10 cellular contexts compared by ENCODE assay signal in the genomic region with DNA sequence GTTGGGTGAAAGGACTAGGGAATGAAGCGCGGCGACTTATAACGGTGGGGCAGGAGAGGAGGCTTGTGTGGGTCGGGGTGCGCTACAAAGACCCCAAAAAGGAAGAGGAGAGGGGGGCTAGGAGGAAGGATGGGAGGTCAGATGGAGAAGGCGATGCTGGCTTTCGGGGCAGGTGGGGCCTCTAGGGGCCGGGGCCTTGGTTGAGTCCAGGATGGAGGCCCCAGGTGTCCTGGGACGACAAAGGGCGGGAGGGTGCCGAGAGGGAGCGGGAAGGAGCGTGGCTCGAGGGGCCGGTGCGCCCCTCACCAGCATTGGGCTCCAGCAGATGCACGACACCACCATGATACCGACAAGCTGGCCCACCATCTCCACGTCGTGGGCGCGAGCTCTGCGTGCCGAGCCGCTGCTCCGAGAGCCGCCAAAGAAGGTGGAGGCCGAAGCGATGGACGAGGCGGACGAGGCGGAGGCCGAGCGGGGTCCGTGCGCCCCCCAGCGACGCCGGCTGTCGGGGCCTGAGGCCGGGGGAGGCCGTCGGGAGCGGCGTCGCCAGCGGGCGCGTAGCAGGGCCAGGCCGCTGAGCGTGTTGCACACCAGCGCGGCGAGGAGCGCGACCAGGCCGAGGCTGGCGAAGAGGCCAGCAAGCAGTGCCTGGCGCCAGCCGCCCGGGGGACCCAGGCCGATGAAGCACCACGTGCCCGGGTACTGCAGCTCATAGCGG. TPM values are rescaled to one million over a fixed set of nuclear protein-coding genes. Genes with fewer than 3 reads are reported as not detected.
DNase-seq lines count a peak whose midpoint lies in the region; FAIRE-seq and TF ChIP-seq lines count a peak whose summit lies in the region.
"Had no signal": no experiment of that assay in that cellular context is flagged by ENCODE, and none has a peak within 500 bp of the region (broad histone marks: within the 10 kb centered on the region; RNA-seq: fewer than 3 reads in every experiment).

No MANE protein-coding gene starts in this region.

- H4K91ac ChIP-seq in H1 (replicated peaks; ENCODE audit: insufficient read length, low read length) (no peak overlapping the region), neuronal stem cell (ENCODE audit: low read depth, low read length, poor library complexity) (no peak overlapping the region)

- H2BK120ac ChIP-seq in H1 (replicated peaks; ENCODE audit: low read depth, low read length) = no peak overlapping the region
- H2BK120ac ChIP-seq in neuronal stem cell (ENCODE audit: low read depth, low read length) = no peak overlapping the region

- POLR2A ChIA-PET in H1 (lab: Charles Lee; ENCODE audit: partially characterized antibody) = interaction anchor here (0.6 to 2.6 kb wide), 18 partner anchors 8 to 1791 kb away, joined by 3 to 13 read pairs (median 4); a partner anchor contains a TSS

- H3K14ac ChIP-seq in H1 (ENCODE audit: insufficient read length) (no peak overlapping the region), neuronal stem cell (ENCODE audit: low read length) (peak overlapping the region; percentile 38)

- H3K23me2 ChIP-seq in H1 (ENCODE audit: low read depth, low read length) = peaks cover 4% of the 10 kb centered on the region

- no peak overlapping the region for H3K9ac ChIP-seq in HUES48 (ENCODE audit: low read depth, low read length)
- no peak overlapping the region for H3K9ac ChIP-seq in H1 (replicated peaks in 1 of 4; ENCODE audit: extremely low read depth in 1 of 4, low read depth in 3 of 4, low read length in 3 of 4)
- H3K9ac ChIP-seq in neuronal stem cell (ENCODE audit: low read depth, low read length, poor library complexity) = no peak overlapping the region

- peaks cover 10% of the 10 kb centered on the region; the same call in 1 of the 2 replicates for H3K4me1 ChIP-seq in HUES48 (ENCODE audit: control insufficient read depth, insufficient read depth, low read length)
- H3K4me1 ChIP-seq in H1 (replicated peaks in 1 of 4; ENCODE audit: control insufficient read depth in 3 of 4, insufficient read depth in 4 of 4, low read length in 3 of 4) = peaks cover 0 to 21% (median 15%) of the 10 kb centered on the region in 4 experiments; a peak in 6 of 7 replicates
- H3K4me1 ChIP-seq in neuronal stem cell (ENCODE audit: control insufficient read depth in 2 of 2, insufficient read depth in 1 of 2, low read depth in 1 of 2, low read length in 2 of 2) = peaks cover 2 to 18% of the 10 kb centered on the region in 2 donors

- H2AFZ ChIP-seq in H1 (ENCODE audit: low read length) = no peak overlapping the region
- no peak overlapping the region for H2AFZ ChIP-seq in neuronal stem cell (ENCODE audit: low read length)

- H2AK5ac ChIP-seq in H1 (ENCODE audit: low read depth, low read length) = 0 out of 2 replicates have a peak overlapping the region, but pooled peaks have one; percentile 5
- peak overlapping the region; percentile 99 for H2AK5ac ChIP-seq in neuronal stem cell (ENCODE audit: low read depth, low read length)

- H2BK12ac ChIP-seq in H1 (ENCODE audit: low read depth, low read length) (peak overlapping the region; percentile 87; the same call in 1 of the 2 replicates), neuronal stem cell (ENCODE audit: low read length) (peak overlapping the region; percentile 90)

- no peaks in the 10 kb centered on the region for H3K9me3 ChIP-seq in HUES48 (ENCODE audit: control insufficient read depth, insufficient read depth, low read length)
- no peaks in the 10 kb centered on the region for H3K9me3 ChIP-seq in H1 (ENCODE audit: insufficient read depth in 2 of 2, low read depth in 1 of 2, low read length in 1 of 2)
- H3K9me3 ChIP-seq in neuronal stem cell (replicated peaks in 1 of 2; ENCODE audit: control insufficient read depth in 2 of 2, insufficient read depth in 1 of 2, low read depth in 1 of 2, low read length in 2 of 2) = no peaks in the 10 kb centered on the region
- H3K9me3 ChIP-seq: thoracic aorta had no signal

- H3K4me3 ChIP-seq in HUES48 (ENCODE audit: low read depth, low read length) = peak overlapping the region; percentile 65; the same call in 1 of the 2 replicates
- peak overlapping the region; percentile 29 to 62 (median 40); a peak in 7 of 8 replicates for H3K4me3 ChIP-seq in H1 (ENCODE audit: extremely low read depth in 1 of 4, insufficient read depth in 2 of 4, low read depth in 3 of 4, low read length in 4 of 4)
- no peak overlapping the region for H3K4me3 ChIP-seq in neuronal stem cell (ENCODE audit: low read length in 2 of 2)

- no peak overlapping the region for H3K27ac ChIP-seq in HUES48 (ENCODE audit: low read depth, low read length)
- no peak overlapping the region for H3K27ac ChIP-seq in H1 (ENCODE audit: low read depth, low read length)
- H3K27ac ChIP-seq in neuronal stem cell (replicated peaks; ENCODE audit: low read length) = no peak overlapping the region
- H3K27ac ChIP-seq: thoracic aorta had no signal

- 80% methylated on average over 30 of the region's 67 CpGs; no CpG with 5 or more reads in 1 of the 2 experiments for WGBS in H1 (ENCODE audit: extremely low coverage in 1 of 2, insufficient coverage in 1 of 2, insufficient read length in 1 of 2, insufficient replicate concordance in 2 of 2, low coverage in 1 of 2, low lambda C conversion rate in 2 of 2, missing lambda C conversion rate in 1 of 2), 2 experiments
- no CpG with 5 or more reads among the region's 67 CpGs for WGBS in neuronal stem cell (ENCODE audit: extremely low coverage in 2 of 2, insufficient read length in 2 of 2, insufficient replicate concordance in 1 of 2), 2 donors

- no peak overlapping the region for H4K5ac ChIP-seq in H1 (ENCODE audit: insufficient read length, low read depth, low read length)

- H4K8ac ChIP-seq in H1 (ENCODE audit: extremely low read depth, insufficient read depth, low read length) (no peak overlapping the region), neuronal stem cell (ENCODE audit: low read depth, low read length) (peak overlapping the region; percentile 65)

- H3K79me1 ChIP-seq in H1 (ENCODE audit: low read depth, low read length) (no peaks in the 10 kb centered on the region), neuronal stem cell (ENCODE audit: low read depth, low read length) (no peaks in the 10 kb centered on the region)

- TF ChIP-seq CTCF in H1 (IDR thresholded peaks at IDR 0.05; ENCODE audit: control extremely low read depth in 1 of 3, insufficient read depth in 1 of 3, low read depth in 1 of 3, low read length in 3 of 3) = no peak

- H2BK20ac ChIP-seq in H1 (ENCODE audit: low read length) = no peak overlapping the region

- no peaks in the 10 kb centered on the region for H3K79me2 ChIP-seq in H1 (ENCODE audit: control insufficient read depth in 1 of 2, insufficient read depth in 2 of 2, low read length in 2 of 2)

- no peak for FAIRE-seq in H1 (lab: Jason Lieb, UNC)

- TF ChIP-seq RAD21 in H1 (IDR thresholded peaks at IDR 0.05 in 1 of 2, conservative IDR thresholded peaks at IDR 0.05 in 1 of 2; ENCODE audit: low read depth in 2 of 2, low read length in 2 of 2) = no peak

- H3K4ac ChIP-seq in H1 (replicated peaks; ENCODE audit: insufficient read length, low read depth, low read length) (no peak overlapping the region), neuronal stem cell (ENCODE audit: low read length) (peak overlapping the region; percentile 37)

- peak overlapping the region; percentile 55; the same call in 1 of the 2 replicates for H2BK15ac ChIP-seq in H1 (ENCODE audit: low read length)
- peak overlapping the region; percentile 49 for H2BK15ac ChIP-seq in neuronal stem cell (ENCODE audit: low read length)

- H3K23ac ChIP-seq in H1 (ENCODE audit: insufficient read length) (no peak overlapping the region), neuronal stem cell (ENCODE audit: low read depth, low read length, poor library complexity) (peak overlapping the region; percentile 73)

- H3K27me3 ChIP-seq in HUES48 (ENCODE audit: control insufficient read depth, insufficient read depth, low read length) = no peaks in the 10 kb centered on the region
- no peaks in the 10 kb centered on the region for H3K27me3 ChIP-seq in H1 (replicated peaks in 1 of 4; ENCODE audit: control insufficient read depth in 3 of 4, extremely low read depth in 1 of 4, insufficient read depth in 3 of 4, low read length in 3 of 4)
- H3K27me3 ChIP-seq in neuronal stem cell (ENCODE audit: control insufficient read depth in 3 of 3, insufficient read depth in 3 of 3, low read depth in 1 of 3, low read length in 3 of 3) = peaks cover 0 to 6% (median 0%) of the 10 kb centered on the region in 3 experiments

- H3K36me3 ChIP-seq in HUES48 (ENCODE audit: control insufficient read depth, insufficient read depth, low read length) (peaks cover 36% of the 10 kb centered on the region), H1 (ENCODE audit: control insufficient read depth in 2 of 4, insufficient read depth in 4 of 4, low read length in 3 of 4) (peaks cover 0 to 9% (median 4%) of the 10 kb centered on the region in 4 experiments; a peak in 4 of 8 replicates), neuronal stem cell (replicated peaks in 1 of 2; ENCODE audit: control insufficient read depth in 2 of 2, insufficient read depth in 2 of 2, low read length in 2 of 2) (peaks cover 26 to 35% of the 10 kb centered on the region in 2 donors)

- H4K20me1 ChIP-seq in H1 (replicated peaks in 1 of 2; ENCODE audit: control insufficient read depth in 1 of 2, insufficient read depth in 2 of 2, low read length in 2 of 2) = peaks cover 0 to 5% of the 10 kb centered on the region in 2 experiments

- H3K4me2 ChIP-seq in H1 (ENCODE audit: insufficient read depth in 1 of 2, low read depth in 2 of 2, low read length in 2 of 2) (peak overlapping the region; percentile 57 to 76), neuronal stem cell (ENCODE audit: insufficient read depth, low read length, poor library complexity, severe bottlenecking) (peak overlapping the region; percentile 83)

- DNase-seq in DMS 273 (lab: John Stamatoyannopoulos, UW; ENCODE audit: unreplicated experiment) (peak; percentile 54), DMS 273 treated with DMSO at 0.1 percent for 48 hours (lab: John Stamatoyannopoulos, UW) (no peak), H1 (ENCODE audit: low read depth in 1 of 2, low spot score in 2 of 2) (peak in 1 of 2 experiments; percentile 68), neuronal stem cell (ENCODE audit: low spot score) (no peak), DMS79 treated with DMSO at 0.1 percent for 48 hours (lab: John Stamatoyannopoulos, UW) (no peak), midbrain (lab: John Stamatoyannopoulos, UW) (no peak)
- DNase-seq in stimulated activated CD8-positive, alpha-beta memory T cell treated with anti-CD3 and anti-CD28 coated beads, Interleukin-4, amount 100 ng/mL, for 48 hours = no peak
- DNase-seq: stimulated activated CD4-positive, alpha-beta T cell treated with anti-CD3 and anti-CD28 coated beads, Interleukin-2, amount 100 ng/mL, for 48 hours had no signal

- H2BK5ac ChIP-seq in H1 (ENCODE audit: low read depth, low read length) (no peak overlapping the region; the same call in 1 of the 2 replicates), neuronal stem cell (ENCODE audit: low read length) (peak overlapping the region; percentile 96)

- TF ChIP-seq EP300 in H1 (IDR thresholded peaks at IDR 0.05; ENCODE audit: borderline replicate concordance in 1 of 2, low read depth in 2 of 2, low read length in 2 of 2) = no peak

- no peak overlapping the region for H3K56ac ChIP-seq in H1 (replicated peaks; ENCODE audit: insufficient read length, low read depth, low read length)

- H3K18ac ChIP-seq in H1 (ENCODE audit: extremely low read depth, low read length) = no peak overlapping the region; the same call in 1 of the 2 replicates
- H3K18ac ChIP-seq in neuronal stem cell (ENCODE audit: low read length) = peak overlapping the region; percentile 99

- CTCF ChIA-PET in H1 (lab: Charles Lee; ENCODE audit: partially characterized antibody) = interaction anchor here (0.6 to 4.2 kb wide), 27 partner anchors 8 to 372 kb away, joined by 3 to 20 read pairs (median 4); a partner anchor contains a TSS

- TF ChIP-seq POLR2A in H1 (IDR thresholded peaks at IDR 0.05; ENCODE audit: control extremely low read depth in 1 of 2, low read depth in 2 of 2, low read length in 2 of 2) = no peak

RNA-seq across cellular contexts. Expression of a gene that starts 1.9 kb away (rescaled TPM):
- 0.38 and 0.41 TPM in 2 replicates for total RNA-seq in H1 (2021; fragmentation: NEBNext Ultra II Directional; extraction: Animal tissue kit (Norgen Biotek cat#: 25700))
- 0.20 and 0.30 TPM in 2 replicates for polyA plus RNA-seq in H1 (2011; rRNA removed)
- 0.12 TPM for polyA plus RNA-seq in H1 (2011; cell fraction: cytosol; rRNA removed)
- 0.33 TPM for polyA plus RNA-seq in H1 (2011; cell fraction: nucleus; rRNA removed)
- 0.17 to 0.25 TPM (median 0.19 TPM) in 3 of 4 replicates, not detected in the other for polyA plus RNA-seq in H1 (2012, experiment 1 of 2)
- not detected for polyA plus RNA-seq in H1 (2012, experiment 2 of 2)
- 0.06 TPM for polyA plus RNA-seq in H1 (2013, experiment 1 of 2)
- 0.15 TPM for polyA plus RNA-seq in H1 (2013, experiment 2 of 2)
- not detected in 2 replicates for polyA minus RNA-seq in H1 (2011; rRNA and poly(A)+ RNA removed)
- 0.81 TPM for polyA minus RNA-seq in H1 (2011; cell fraction: cytosol; rRNA and poly(A)+ RNA removed)
- polyA minus RNA-seq in H1 (2011; cell fraction: nucleus; rRNA and poly(A)+ RNA removed) = 0.90 TPM
- 0.26 TPM for polyA plus RNA-seq in neuronal stem cell (2013, experiment 1 of 2)
- 0.29 TPM for polyA plus RNA-seq in neuronal stem cell (2013, experiment 2 of 2)

RNA-seq across cellular contexts. Expression of a gene that starts 22.7 kb away (rescaled TPM):
- 65.6 and 68.3 TPM in 2 replicates for total RNA-seq in H1 (2021; fragmentation: NEBNext Ultra II Directional; extraction: Animal tissue kit (Norgen Biotek cat#: 25700))
- polyA plus RNA-seq in H1 (2011; rRNA removed) = 72.0 and 100 TPM in 2 replicates
- 73.9 TPM for polyA plus RNA-seq in H1 (2011; cell fraction: cytosol; rRNA removed)
- 71.2 TPM for polyA plus RNA-seq in H1 (2011; cell fraction: nucleus; rRNA removed)
- polyA plus RNA-seq in H1 (2012, experiment 1 of 2) = 54.1 to 70.0 TPM (median 66.3 TPM) in 4 replicates
- polyA plus RNA-seq in H1 (2012, experiment 2 of 2) = 58.6 TPM
- 52.3 TPM for polyA plus RNA-seq in H1 (2013, experiment 1 of 2)
- 54.4 TPM for polyA plus RNA-seq in H1 (2013, experiment 2 of 2)
- 17.8 and 21.8 TPM in 2 replicates for polyA minus RNA-seq in H1 (2011; rRNA and poly(A)+ RNA removed)
- 52.3 TPM for polyA minus RNA-seq in H1 (2011; cell fraction: cytosol; rRNA and poly(A)+ RNA removed)
- 27.4 TPM for polyA minus RNA-seq in H1 (2011; cell fraction: nucleus; rRNA and poly(A)+ RNA removed)
- 47.5 TPM for polyA plus RNA-seq in neuronal stem cell (2013, experiment 1 of 2)
- polyA plus RNA-seq in neuronal stem cell (2013, experiment 2 of 2) = 45.1 TPM

RNA-seq across cellular contexts. Expression of a gene that starts 40.1 kb away (rescaled TPM):
- 161 and 162 TPM in 2 replicates for total RNA-seq in H1 (2021; fragmentation: NEBNext Ultra II Directional; extraction: Animal tissue kit (Norgen Biotek cat#: 25700))
- 65.2 and 109 TPM in 2 replicates for polyA plus RNA-seq in H1 (2011; rRNA removed)
- polyA plus RNA-seq in H1 (2011; cell fraction: cytosol; rRNA removed) = 92.4 TPM
- 132 TPM for polyA plus RNA-seq in H1 (2011; cell fraction: nucleus; rRNA removed)
- 67.4 to 133 TPM (median 113 TPM) in 4 replicates for polyA plus RNA-seq in H1 (2012, experiment 1 of 2)
- polyA plus RNA-seq in H1 (2012, experiment 2 of 2) = 113 TPM
- polyA plus RNA-seq in H1 (2013, experiment 1 of 2) = 63.9 TPM
- polyA plus RNA-seq in H1 (2013, experiment 2 of 2) = 65.4 TPM
- polyA minus RNA-seq in H1 (2011; rRNA and poly(A)+ RNA removed) = 60.2 and 108 TPM in 2 replicates
- 91.2 TPM for polyA minus RNA-seq in H1 (2011; cell fraction: cytosol; rRNA and poly(A)+ RNA removed)
- 50.4 TPM for polyA minus RNA-seq in H1 (2011; cell fraction: nucleus; rRNA and poly(A)+ RNA removed)
- 70.0 TPM for polyA plus RNA-seq in neuronal stem cell (2013, experiment 1 of 2)
- 68.8 TPM for polyA plus RNA-seq in neuronal stem cell (2013, experiment 2 of 2)

RNA-seq across cellular contexts. Expression of a gene that starts 45.0 kb away (rescaled TPM):
- total RNA-seq in H1 (2021; fragmentation: NEBNext Ultra II Directional; extraction: Animal tissue kit (Norgen Biotek cat#: 25700)) = 62.6 and 62.9 TPM in 2 replicates
- polyA plus RNA-seq in H1 (2011; rRNA removed) = 51.7 and 64.3 TPM in 2 replicates
- polyA plus RNA-seq in H1 (2011; cell fraction: cytosol; rRNA removed) = 47.3 TPM
- polyA plus RNA-seq in H1 (2011; cell fraction: nucleus; rRNA removed) = 42.9 TPM
- 50.1 to 59.1 TPM (median 56.6 TPM) in 4 replicates for polyA plus RNA-seq in H1 (2012, experiment 1 of 2)
- polyA plus RNA-seq in H1 (2012, experiment 2 of 2) = 62.1 TPM
- 29.4 TPM for polyA plus RNA-seq in H1 (2013, experiment 1 of 2)
- polyA plus RNA-seq in H1 (2013, experiment 2 of 2) = 31.6 TPM
- 52.8 and 55.7 TPM in 2 replicates for polyA minus RNA-seq in H1 (2011; rRNA and poly(A)+ RNA removed)
- 23.5 TPM for polyA minus RNA-seq in H1 (2011; cell fraction: cytosol; rRNA and poly(A)+ RNA removed)
- 28.5 TPM for polyA minus RNA-seq in H1 (2011; cell fraction: nucleus; rRNA and poly(A)+ RNA removed)
- polyA plus RNA-seq in neuronal stem cell (2013, experiment 1 of 2) = 49.6 TPM
- polyA plus RNA-seq in neuronal stem cell (2013, experiment 2 of 2) = 49.2 TPM

RNA-seq across cellular contexts. Expression of a gene that starts 54.1 kb away (rescaled TPM):
- 124 and 139 TPM in 2 replicates for total RNA-seq in H1 (2021; fragmentation: NEBNext Ultra II Directional; extraction: Animal tissue kit (Norgen Biotek cat#: 25700))
- polyA plus RNA-seq in H1 (2011; rRNA removed) = 139 and 161 TPM in 2 replicates
- 140 TPM for polyA plus RNA-seq in H1 (2011; cell fraction: cytosol; rRNA removed)
- 516 TPM for polyA plus RNA-seq in H1 (2011; cell fraction: nucleus; rRNA removed)
- polyA plus RNA-seq in H1 (2012, experiment 1 of 2) = 146 to 179 TPM (median 162 TPM) in 4 replicates
- 209 TPM for polyA plus RNA-seq in H1 (2012, experiment 2 of 2)
- 111 TPM for polyA plus RNA-seq in H1 (2013, experiment 1 of 2)
- 106 TPM for polyA plus RNA-seq in H1 (2013, experiment 2 of 2)
- polyA minus RNA-seq in H1 (2011; rRNA and poly(A)+ RNA removed) = 58.7 and 78.7 TPM in 2 replicates
- polyA minus RNA-seq in H1 (2011; cell fraction: cytosol; rRNA and poly(A)+ RNA removed) = 49.8 TPM
- polyA minus RNA-seq in H1 (2011; cell fraction: nucleus; rRNA and poly(A)+ RNA removed) = 87.6 TPM
- 75.6 TPM for polyA plus RNA-seq in neuronal stem cell (2013, experiment 1 of 2)
- polyA plus RNA-seq in neuronal stem cell (2013, experiment 2 of 2) = 76.2 TPM

Comparison
In these comparisons a context has a peak if more than half of its experiments do, and no peak if none do; other contexts are left out.
1. H3K4me3 ChIP-seq: peak in HUES48 (single experiment) and H1 (4 of 4); none in neuronal stem cell (0 of 2).